ENCODE assay signal across 8 cellular contexts in genomic region chr9:136773386-136774044, GRCh38. TPM values are rescaled to one million over a fixed set of nuclear protein-coding genes. Genes with fewer than 3 reads are reported as not detected.
DNase-seq lines count a peak whose midpoint lies in the region; ATAC-seq and TF ChIP-seq lines count a peak whose summit lies in the region.

No MANE protein-coding gene starts in this region.

- intact Hi-C loops in head of caudate nucleus (cut with DNase I): no loop called here

- peak; percentile 59 for TF ChIP-seq POLR2A in Raji (IDR thresholded peaks at IDR 0.05; ENCODE audit: insufficient read depth, low read depth, low read length)

- no peak for ATAC-seq in GM19397 (IDR thresholded peaks at IDR 0.05; ENCODE audit: unreplicated experiment)

- DNase-seq in AG20443 (ENCODE audit: low spot score) (peak; percentile 16), GDM1 (lab: John Stamatoyannopoulos, UW) (peak; percentile 56), head of caudate nucleus (peak in 33 of 42 donors; percentile 22 to 69 (median 45)), occipital lobe (lab: John Stamatoyannopoulos, UW) (no peak), DMS79 (lab: John Stamatoyannopoulos, UW) (no peak)
- no peak for DNase-seq in effector CD8-positive, alpha-beta T cell (lab: John Stamatoyannopoulos, UW)

RNA-seq across cellular contexts. Expression of gene LCN15, which starts 9.2 kb away (rescaled TPM):
- not detected for total RNA-seq in occipital lobe

RNA-seq across cellular contexts. Expression of gene LCN8, which starts 15.5 kb away (rescaled TPM):
- not detected for total RNA-seq in occipital lobe

RNA-seq across cellular contexts. Expression of gene TMEM141, which starts 17.6 kb away (rescaled TPM):
- 15.9 TPM for total RNA-seq in occipital lobe

RNA-seq across cellular contexts. Expression of gene CCDC183, which starts 22.6 kb away (rescaled TPM):
- 2.8 TPM for total RNA-seq in occipital lobe

RNA-seq across cellular contexts. Expression of gene LCN6, which starts 25.2 kb away (rescaled TPM):
- total RNA-seq in occipital lobe: not detected

Comparison
In these comparisons a context has a peak if more than half of its experiments do, and no peak if none do; other contexts are left out.
1. DNase-seq: peak in AG20443 (single experiment), GDM1 (single experiment) and head of caudate nucleus (33 of 42); none in effector CD8-positive, alpha-beta T cell (single experiment), occipital lobe (single experiment) and DMS79 (single experiment).